Comparison of ENCODE assay signal across 22 cellular contexts in genomic region chr11:66224226-66224850, GRCh38. TPM values are rescaled to one million over a fixed set of nuclear protein-coding genes. Genes with fewer than 3 reads are reported as not detected.
"Had no signal": no experiment of that assay in that cellular context is flagged by ENCODE, and none has a peak within 500 bp of the region (broad histone marks: within the 10 kb centered on the region; RNA-seq: fewer than 3 reads in every experiment).

No MANE protein-coding gene starts in this region.

- H3K9me3 Mint-ChIP-seq: immature natural killer cell; naive thymus-derived CD8-positive, alpha-beta T cell had no signal

- H3K27ac ChIP-seq: coronary artery, epithelial cell of prostate, esophagus muscularis mucosa, gastrocnemius medialis, neutrophil, right atrium auricular region, sigmoid colon, skin epidermis, stomach had no signal

- H3K4me3 ChIP-seq: coronary artery, esophagus muscularis mucosa, gastrocnemius medialis, mucosa of descending colon, right atrium auricular region, sigmoid colon, skin epidermis, stomach had no signal

- DNase-seq: effector CD4-positive, alpha-beta T cell; gastrocnemius medialis; immature natural killer cell; kidney glomerular epithelial cell; mucosa of descending colon; naive thymus-derived CD8-positive, alpha-beta T cell; sigmoid colon; stimulated activated naive CD4-positive, alpha-beta T cell; stomach; substantia nigra; trophoblast cell had no signal

- H3K4me1 ChIP-seq: gastrocnemius medialis, right atrium auricular region, sigmoid colon had no signal

- ATAC-seq: gastrocnemius medialis; mucosa of descending colon; naive thymus-derived CD8-positive, alpha-beta T cell had no signal

- H3K27ac Mint-ChIP-seq: immature natural killer cell had no signal

- H3K27me3 Mint-ChIP-seq: naive thymus-derived CD8-positive, alpha-beta T cell had no signal

- H3K27me3 ChIP-seq: esophagus muscularis mucosa, gastrocnemius medialis, neutrophil, right atrium auricular region, sigmoid colon, stomach had no signal

- H3K9me3 ChIP-seq: esophagus muscularis mucosa, gastrocnemius medialis, mucosa of descending colon, neutrophil, right atrium auricular region, sigmoid colon, stomach had no signal

- H3K4me3 Mint-ChIP-seq: immature natural killer cell; naive thymus-derived CD8-positive, alpha-beta T cell had no signal

- FAIRE-seq: endometrium, urothelium cell line had no signal

RNA-seq across cellular contexts. Expression of gene CNIH2, which starts 53.6 kb away (rescaled TPM):
- total RNA-seq: dermis microvascular lymphatic vessel endothelial cell, gastrocnemius medialis, liver, osteoblast, right atrium auricular region, stomach had no signal
- polyA plus RNA-seq: immature natural killer cell; naive thymus-derived CD8-positive, alpha-beta T cell had no signal
